ENCODE assay signal across 8 cellular contexts in the genomic region with DNA sequence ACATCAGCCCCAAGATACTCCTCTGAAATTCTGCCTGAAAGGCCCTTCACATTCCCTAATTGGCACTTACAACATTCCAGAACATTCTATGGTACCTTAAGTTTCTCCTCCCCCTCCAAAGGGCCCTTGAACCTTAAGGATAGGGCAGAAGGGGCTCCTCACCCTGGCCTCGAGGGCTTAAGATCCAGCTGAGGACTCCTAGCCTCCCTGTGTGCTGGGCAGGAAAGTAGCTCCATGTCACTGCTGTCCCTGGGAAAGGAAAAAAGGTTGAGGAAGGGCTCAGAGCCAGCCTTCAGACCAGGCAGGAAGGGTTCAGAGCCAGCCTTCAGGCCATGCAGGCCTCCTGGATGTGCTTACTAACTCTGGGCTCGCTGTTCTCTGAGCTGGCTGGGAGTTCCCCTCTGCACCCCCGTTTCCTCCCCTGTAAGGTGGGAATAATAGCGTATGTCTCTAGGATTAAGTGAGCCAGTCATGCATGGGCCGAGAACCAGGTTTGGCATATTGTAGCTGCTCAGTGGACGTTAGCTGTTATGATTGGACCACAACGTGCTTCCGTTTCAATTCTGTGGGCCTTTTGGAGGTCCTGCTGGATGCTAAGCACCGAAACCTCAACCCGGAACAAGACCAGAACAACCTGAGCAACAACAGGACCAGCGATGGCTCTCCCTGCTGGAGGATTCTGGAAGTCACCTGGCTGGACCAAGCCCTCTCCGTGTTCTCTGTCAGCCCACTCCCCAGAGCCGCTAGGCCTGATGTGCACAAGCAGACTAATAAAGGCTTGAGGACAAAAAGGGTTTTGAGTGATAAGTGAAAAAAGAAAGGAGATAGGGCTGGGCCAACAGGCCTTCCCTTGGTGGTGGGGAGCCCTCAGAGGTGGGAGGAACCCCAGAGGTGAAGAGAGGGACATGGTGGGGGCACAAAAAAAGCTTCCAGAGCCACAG. TPM values are rescaled to one million over a fixed set of nuclear protein-coding genes. Genes with fewer than 3 reads are reported as not detected.
A peak's percentile ranks its signal among the peaks of the same experiment; 100 is the strongest.
DNase-seq lines count a peak whose midpoint lies in the region; ATAC-seq, FAIRE-seq and TF ChIP-seq lines count a peak whose summit lies in the region.

No MANE protein-coding gene starts in this region.

- POLR2A ChIA-PET in HepG2 (lab: Yijun Ruan, JAX) = no interaction called here
- POLR2A ChIA-PET in OCI-LY7 (lab: Charles Lee) = interaction anchor here (0.7 to 3.5 kb wide), 10 partner anchors 32 to 219 kb away, joined by 3 to 15 read pairs (median 6); a partner anchor contains a TSS

- H3K27ac ChIP-seq in HepG2 (ENCODE audit: extremely low read length, insufficient read depth, low read length) (no peak overlapping the region), right lobe of liver (peak overlapping the region in 1 of 3 donors; percentile 13), OCI-LY7 (ENCODE audit: low read depth, low read length, poor library complexity, severe bottlenecking) (peak overlapping the region; percentile 97)

- peaks cover 28% of the 10 kb centered on the region for H3K4me1 ChIP-seq in HepG2 (ENCODE audit: insufficient read depth, low read length)
- H3K4me1 ChIP-seq in right lobe of liver = no peaks in the 10 kb centered on the region
- peaks cover 50% of the 10 kb centered on the region for H3K4me1 ChIP-seq in OCI-LY7 (ENCODE audit: insufficient read depth, low read length, poor library complexity, severe bottlenecking)

- TF ChIP-seq EP300 in HepG2 (IDR thresholded peaks at IDR 0.05; ENCODE audit: low read depth in 2 of 2, low read length in 2 of 2) (no peak), HepG2 (CRISPR knock-in tag; IDR thresholded peaks at IDR 0.05; ENCODE audit: borderline replicate concordance) (no peak)

- CTCF ChIA-PET in HepG2 (lab: Yijun Ruan, JAX; ENCODE audit: low intra/inter-chr PET ratio, low total read pairs) (interaction anchor here (1.2 to 1.5 kb wide), 2 partner anchors 97 to 167 kb away, joined by 5 to 6 read pairs; no protein-coding TSS in a partner anchor), OCI-LY7 (lab: Charles Lee; ENCODE audit: unreplicated experiment) (interaction anchor here (0.6 to 2.1 kb wide), 5 partner anchors 12 to 1165 kb away, joined by 3 to 10 read pairs (median 3); no protein-coding TSS in a partner anchor)

- TF ChIP-seq POLR2A in HepG2 (IDR thresholded peaks at IDR 0.05; ENCODE audit: insufficient read depth in 1 of 2, low read depth in 2 of 2, low read length in 2 of 2) (no peak), right lobe of liver (IDR thresholded peaks at IDR 0.05) (no peak)

- H3K79me2 ChIP-seq in HepG2 (ENCODE audit: insufficient read depth, low read length) = no peaks in the 10 kb centered on the region
- H3K79me2 ChIP-seq in OCI-LY7 (ENCODE audit: insufficient read depth, low read depth, low read length) = no peaks in the 10 kb centered on the region

- peaks cover 17 to 78% of the 10 kb centered on the region in 2 experiments for H3K27me3 ChIP-seq in HepG2 (ENCODE audit: control insufficient read depth in 1 of 2, insufficient read depth in 2 of 2, low read length in 2 of 2)
- H3K27me3 ChIP-seq in right lobe of liver = no peaks in the 10 kb centered on the region

- H3K36me3 ChIP-seq in HepG2 (replicated peaks in 1 of 2; ENCODE audit: control insufficient read depth in 1 of 2, insufficient read depth in 2 of 2, low read length in 2 of 2) (no peaks in the 10 kb centered on the region), right lobe of liver (no peaks in the 10 kb centered on the region), OCI-LY7 (ENCODE audit: insufficient read depth, low read length) (no peaks in the 10 kb centered on the region)

- H3K9ac ChIP-seq in HepG2 (ENCODE audit: insufficient read depth, low read depth, low read length) = no peak overlapping the region

- FAIRE-seq in HepG2 (lab: Jason Lieb, UNC) = peak; percentile 94

- in situ Hi-C loops in HepG2 (cut with HindIII; ENCODE audit: extremely low pct_ligation_motif_present, low pct_unique_long_range_greater_than_20kb) = loop anchor here (10.0 kb wide), 1 partner anchor 100 kb away; no protein-coding TSS in a partner anchor

- TF ChIP-seq RAD21 in HepG2 (CRISPR knock-in tag; IDR thresholded peaks at IDR 0.05) = peak; percentile 12; the same call in 1 of the 2 replicates

- H2AFZ ChIP-seq in HepG2 (ENCODE audit: low read length) (peak overlapping the region; percentile 7), OCI-LY7 (ENCODE audit: low read length) (peak overlapping the region; percentile 16; the same call in 1 of the 2 replicates)

- ATAC-seq in HepG2 = peak; percentile 68
- ATAC-seq in right lobe of liver = no peak
- peak; percentile 43 for ATAC-seq in HG02678 (IDR thresholded peaks at IDR 0.05; ENCODE audit: unreplicated experiment)

- H3K4me3 ChIP-seq in HepG2 (replicated peaks in 1 of 3; ENCODE audit: insufficient read depth in 1 of 3, low read depth in 2 of 3, low read length in 3 of 3) = peak overlapping the region in 1 of 3 experiments; percentile 61; a peak in 1 of 6 replicates
- no peak overlapping the region for H3K4me3 ChIP-seq in right lobe of liver
- H3K4me3 ChIP-seq in OCI-LY7 (ENCODE audit: low read depth, low read length, poor library complexity, severe bottlenecking) = peak overlapping the region; percentile 79

- DNase-seq in HepG2 (ENCODE audit: low spot score) (peak; percentile 59), right lobe of liver (no peak), OCI-LY7 (ENCODE audit: low spot score) (peak; percentile 91), iPS-NIHi7 (ENCODE audit: extremely low spot score) (peak; percentile 80), superior temporal gyrus (ENCODE audit: extremely low spot score) (no peak), posterior vena cava (ENCODE audit: low spot score) (no peak), C1 segment of cervical spinal cord (lab: John Stamatoyannopoulos, UW) (no peak)

- H3K4me2 ChIP-seq in HepG2 (ENCODE audit: low read depth, low read length) (peak overlapping the region; percentile 68), OCI-LY7 (ENCODE audit: low read length) (peak overlapping the region; percentile 96)

- TF ChIP-seq CTCF in HepG2 (CRISPR knock-in tag; IDR thresholded peaks at IDR 0.05) = peak; percentile 71
- no peak for TF ChIP-seq CTCF in right lobe of liver (IDR thresholded peaks at IDR 0.05)
- TF ChIP-seq CTCF in OCI-LY7 (conservative IDR thresholded peaks at IDR 0.05; ENCODE audit: low read length) = peak; percentile 79

- no peaks in the 10 kb centered on the region for H3K9me2 ChIP-seq in OCI-LY7 (ENCODE audit: insufficient read depth, low read length)

- intact Hi-C loops in HepG2 (cut with micrococcal nuclease; ENCODE audit: unreplicated experiment) (no loop called here), right lobe of liver (cut with DNase I) (no loop called here), OCI-LY7 (cut with micrococcal nuclease; ENCODE audit: unreplicated experiment) (loop anchor here (1.0 to 10.0 kb wide), 6 partner anchors 32 to 280 kb away; a partner anchor contains a TSS), posterior vena cava (cut with DNase I) (loop anchor here in 1 of 2 donors (10.0 kb wide), 1 partner anchor 160 kb away; no protein-coding TSS in a partner anchor)

- 32% methylated on average over 13 of the region's 13 CpGs for WGBS in HepG2 (ENCODE audit: low lambda C conversion rate)
- WGBS in right lobe of liver (ENCODE audit: insufficient coverage, low coverage, low lambda C conversion rate, missing lambda C conversion rate) = 90% methylated on average over 5 of the region's 13 CpGs

- no peaks in the 10 kb centered on the region for H3K9me3 ChIP-seq in HepG2 (ENCODE audit: low read length)
- no peaks in the 10 kb centered on the region for H3K9me3 ChIP-seq in right lobe of liver
- no peaks in the 10 kb centered on the region for H3K9me3 ChIP-seq in OCI-LY7 (ENCODE audit: low read length)

- BruUV-seq in HepG2 (replicated peaks; lab: Mats Ljungman, UMichigan) (no TSS peak), OCI-LY7 (replicated peaks; lab: Mats Ljungman, UMichigan) (TSS peak; percentile 86)

- H4K20me1 ChIP-seq in HepG2 (ENCODE audit: insufficient read depth, low read length) (no peaks in the 10 kb centered on the region), OCI-LY7 (ENCODE audit: insufficient read depth, low read length) (no peaks in the 10 kb centered on the region)

TF ChIP-seq in HepG2, 621 proteins besides CTCF, POLR2A, EP300 and RAD21 (continues in another document):
- 0 out of 2 replicates have a peak, but pooled peaks have one; percentile 24 for TF ChIP-seq PHF21A (CRISPR knock-in tag; IDR thresholded peaks at IDR 0.05)

RNA-seq across cellular contexts. Expression of a gene that starts 1.0 kb away (rescaled TPM):
- total RNA-seq in HepG2 (2016; rRNA removed; fragmentation: Illumina TruSeq; extraction: Trizol) (0.24 TPM in 1 of 2 replicates, not detected in the other), right lobe of liver (1 to 10 TPM in 3 of 6 experiments, under 1 TPM in 3; 0.73 to 5.3 (median 0.96) TPM), OCI-LY7 (2022) (7.4 and 8.7 TPM in 2 replicates), posterior vena cava (1 to 10 TPM; 5.7 to 7.7 TPM)
- 0.18 TPM in 1 of 2 replicates, not detected in the other for total RNA-seq in HepG2 (2016; cell fraction: cytosol; rRNA removed; fragmentation: Illumina TruSeq; extraction: Trizol; ENCODE audit: low read depth)
- 0.13 and 0.24 TPM in 2 replicates for total RNA-seq in HepG2 (2016; cell fraction: insoluble cytoplasmic fraction; rRNA removed; fragmentation: Illumina TruSeq; extraction: Trizol)
- total RNA-seq in HepG2 (2016; cell fraction: membrane; rRNA removed; fragmentation: Illumina TruSeq; extraction: Trizol) = 0.07 and 0.19 TPM in 2 replicates
- total RNA-seq in HepG2 (2016; cell fraction: nucleus; rRNA removed; fragmentation: Illumina TruSeq; extraction: Trizol) = 0.28 and 0.59 TPM in 2 replicates
- 0.04 and 0.12 TPM in 2 replicates for polyA plus RNA-seq in HepG2 (2011; rRNA removed)
- polyA plus RNA-seq in HepG2 (2011; cell fraction: cytosol; rRNA removed) = 0.12 and 0.30 TPM in 2 replicates
- polyA plus RNA-seq in HepG2 (2011; cell fraction: nucleus; rRNA removed) = 0.21 and 0.24 TPM in 2 replicates
- polyA plus RNA-seq in HepG2 (2012) = 0.07 TPM in 1 of 2 replicates, not detected in the other
- polyA plus RNA-seq in HepG2 (2016; cell fraction: cytosol; fragmentation: Illumina TruSeq; extraction: Trizol; ENCODE audit: low read depth) = 0.03 and 0.06 TPM in 2 replicates
- 0.20 TPM in 1 of 2 replicates, not detected in the other for polyA plus RNA-seq in HepG2 (2016; cell fraction: insoluble cytoplasmic fraction; fragmentation: Illumina TruSeq; extraction: Trizol; ENCODE audit: low read depth)
- polyA plus RNA-seq in HepG2 (2016; cell fraction: membrane; fragmentation: Illumina TruSeq; extraction: Trizol; ENCODE audit: low read depth) = 0.10 and 0.13 TPM in 2 replicates
- polyA plus RNA-seq in HepG2 (2016; cell fraction: nucleus; fragmentation: Illumina TruSeq; extraction: Trizol; ENCODE audit: insufficient read depth, low read depth) = 0.40 and 0.51 TPM in 2 replicates
- polyA minus RNA-seq in HepG2 (2011; rRNA and poly(A)+ RNA removed; ENCODE audit: low replicate concordance) = 0.09 and 1.4 TPM in 2 replicates
- 0.35 and 0.59 TPM in 2 replicates for polyA minus RNA-seq in HepG2 (2011; cell fraction: cytosol; rRNA and poly(A)+ RNA removed)
- 0.64 TPM in 1 of 2 replicates, not detected in the other for polyA minus RNA-seq in HepG2 (2011; cell fraction: nucleus; rRNA and poly(A)+ RNA removed)
- 4.5 and 7.8 TPM in 2 replicates for total RNA-seq in OCI-LY7 (2014; rRNA removed; shearing (Covaris generic))

Comparison
In these comparisons a context has a peak if more than half of its experiments do, and no peak if none do; other contexts are left out.
1. ATAC-seq: peak in HepG2 (single experiment) and HG02678 (single experiment); none in right lobe of liver (0 of 4).
2. DNase-seq: peak in HepG2 (single experiment), OCI-LY7 (single experiment) and iPS-NIHi7 (single experiment); none in right lobe of liver (0 of 3), superior temporal gyrus (single experiment), posterior vena cava (single experiment) and C1 segment of cervical spinal cord (0 of 14).
3. CTCF ChIP-seq: peak in HepG2 (single experiment) and OCI-LY7 (single experiment); none in right lobe of liver (0 of 4).